10 cellular contexts compared by ENCODE assay signal in genomic region chr21:42784276-42784675, GRCh38.
DNase-seq lines count a peak whose midpoint lies in the region; ATAC-seq lines count a peak whose summit lies in the region.
"Had no signal": no experiment of that assay in that cellular context is flagged by ENCODE, and none has a peak within 500 bp of the region (broad histone marks: within the 10 kb centered on the region; RNA-seq: fewer than 3 reads in every experiment).

No MANE protein-coding gene starts in this region.

- H3K27me3 Mint-ChIP-seq in central memory CD8-positive, alpha-beta T cell: peaks cover 11% of the 10 kb centered on the region

- H4K8ac ChIP-seq in mesenchymal stem cell (ENCODE audit: low read length): peak overlapping the region; percentile 45

- H3K18ac ChIP-seq in mesenchymal stem cell (ENCODE audit: low read depth in 1 of 2, low read length in 2 of 2): peak overlapping the region in 1 of 2 experiments; percentile 30

- H3K27ac Mint-ChIP-seq in central memory CD8-positive, alpha-beta T cell (ENCODE audit: low read depth): peak overlapping the region; percentile 93

- H3K9ac ChIP-seq in mesenchymal stem cell (ENCODE audit: low read length): no peak overlapping the region
- H3K9ac ChIP-seq: KMS-11 had no signal

- H2BK12ac ChIP-seq in mesenchymal stem cell (ENCODE audit: low read length in 2 of 2): peak overlapping the region in 1 of 2 experiments; percentile 21

- H3K79me1 ChIP-seq in mesenchymal stem cell (replicated peaks; ENCODE audit: low read length, poor library complexity, severe bottlenecking): no peaks in the 10 kb centered on the region

- ATAC-seq in central memory CD8-positive, alpha-beta T cell (replicated peaks; ENCODE audit: extremely low read depth, poor library complexity, severe bottlenecking): peak; percentile 12
- ATAC-seq in GM21381 (IDR thresholded peaks at IDR 0.05; ENCODE audit: unreplicated experiment): no peak

- H2AFZ ChIP-seq in mesenchymal stem cell (ENCODE audit: low read depth, low read length): no peak overlapping the region

- H3K4me2 ChIP-seq in mesenchymal stem cell (ENCODE audit: low read length, poor library complexity, severe bottlenecking): no peak overlapping the region
- H3K4me2 ChIP-seq: KMS-11 had no signal

- H3K27me3 ChIP-seq in mesenchymal stem cell (ENCODE audit: control insufficient read depth in 1 of 2, insufficient read depth in 1 of 2, low read length in 2 of 2) (peaks cover 53 to 73% of the 10 kb centered on the region in 2 experiments), thymus (ENCODE audit: control insufficient read depth, insufficient read depth) (peaks cover 4% of the 10 kb centered on the region)

- H2AK5ac ChIP-seq in mesenchymal stem cell (ENCODE audit: low read length, severe bottlenecking): no peak overlapping the region

- H3K4me1 ChIP-seq in mesenchymal stem cell (ENCODE audit: control insufficient read depth, insufficient read depth, low read depth, low read length): peaks cover 7% of the 10 kb centered on the region
- peaks cover 21% of the 10 kb centered on the region for H3K4me1 ChIP-seq in thymus (ENCODE audit: control insufficient read depth, insufficient read depth, low read length)

- H3K9me3 ChIP-seq in mesenchymal stem cell (ENCODE audit: control insufficient read depth, low read length) (peaks cover 4% of the 10 kb centered on the region), thymus (ENCODE audit: control insufficient read depth) (no peaks in the 10 kb centered on the region)

- peak overlapping the region; percentile 9 for H4K91ac ChIP-seq in mesenchymal stem cell (ENCODE audit: low read length)

- H3K4me3 Mint-ChIP-seq in central memory CD8-positive, alpha-beta T cell: peak overlapping the region; percentile 71

- H3K27ac ChIP-seq in mesenchymal stem cell (ENCODE audit: low read length, poor library complexity, severe bottlenecking) (no peak overlapping the region), thymus (ENCODE audit: low read depth) (peak overlapping the region; percentile 97)
- H3K27ac ChIP-seq: KMS-11 had no signal

- WGBS in mesenchymal stem cell: 80% methylated on average over 5 of the region's 8 CpGs
- WGBS in thymus: 38% methylated on average over 8 of the region's 8 CpGs

- peaks cover 4% of the 10 kb centered on the region for H3K36me3 Mint-ChIP-seq in central memory CD8-positive, alpha-beta T cell (ENCODE audit: insufficient read depth)

- no peaks in the 10 kb centered on the region for H3K9me3 Mint-ChIP-seq in central memory CD8-positive, alpha-beta T cell

- peak overlapping the region in 1 of 2 experiments; percentile 11 for H3K14ac ChIP-seq in mesenchymal stem cell (ENCODE audit: low read length in 2 of 2)

- H3K4me3 ChIP-seq in mesenchymal stem cell (ENCODE audit: insufficient read depth in 1 of 2, low read depth in 1 of 2, low read length in 2 of 2) (no peak overlapping the region), thymus (ENCODE audit: low read length) (peak overlapping the region; percentile 48)

- H2BK15ac ChIP-seq in mesenchymal stem cell (ENCODE audit: low read depth, poor library complexity, severe bottlenecking): no peak overlapping the region

- no peak overlapping the region for H3K4ac ChIP-seq in mesenchymal stem cell (ENCODE audit: low read depth in 1 of 2, low read length in 2 of 2)

- H3K36me3 ChIP-seq in mesenchymal stem cell (ENCODE audit: control insufficient read depth in 1 of 2, insufficient read depth in 2 of 2, low read depth in 1 of 2, low read length in 2 of 2) (no peaks in the 10 kb centered on the region), thymus (ENCODE audit: control insufficient read depth, insufficient read depth) (no peaks in the 10 kb centered on the region)

- H2BK5ac ChIP-seq in mesenchymal stem cell (ENCODE audit: low read depth, low read length, poor library complexity, severe bottlenecking): no peak overlapping the region

- no peak overlapping the region for H3K23ac ChIP-seq in mesenchymal stem cell (ENCODE audit: low read length in 2 of 2)

- H3K4me1 Mint-ChIP-seq in central memory CD8-positive, alpha-beta T cell: peaks cover 29% of the 10 kb centered on the region

- no peak overlapping the region for H2BK120ac ChIP-seq in mesenchymal stem cell (ENCODE audit: low read depth, low read length)

- DNase-seq in activated T-cell treated with anti-CD3 and anti-CD28 coated beads for 48 hours (ENCODE audit: low read depth): peak; percentile 6
- DNase-seq in activated T-cell treated with anti-CD3 and anti-CD28 coated beads, Interleukin-2, amount 50 U/mL, for 1 hour: no peak
- DNase-seq in central memory CD8-positive, alpha-beta T cell (ENCODE audit: low spot score in 2 of 2): no peak
- DNase-seq in mesenchymal stem cell: no peak
- DNase-seq in NCI-H526 treated with DMSO at 0.1 percent for 48 hours (lab: John Stamatoyannopoulos, UW): no peak
- no peak for DNase-seq in NK-92 (lab: John Stamatoyannopoulos, UW; ENCODE audit: unreplicated experiment)
- DNase-seq: occipital lobe had no signal
